Comparison of ENCODE assay signal across 1 cellular context in genomic region chr14:22897357-22897756, GRCh38.
TF ChIP-seq lines count a peak whose summit lies in the region.

No MANE protein-coding gene starts in this region.

TF ChIP-seq in K562, 482 proteins besides CTCF, POLR2A, EP300 and RAD21 (continued from another document and continues in another):
- TF ChIP-seq, protein P1, sequence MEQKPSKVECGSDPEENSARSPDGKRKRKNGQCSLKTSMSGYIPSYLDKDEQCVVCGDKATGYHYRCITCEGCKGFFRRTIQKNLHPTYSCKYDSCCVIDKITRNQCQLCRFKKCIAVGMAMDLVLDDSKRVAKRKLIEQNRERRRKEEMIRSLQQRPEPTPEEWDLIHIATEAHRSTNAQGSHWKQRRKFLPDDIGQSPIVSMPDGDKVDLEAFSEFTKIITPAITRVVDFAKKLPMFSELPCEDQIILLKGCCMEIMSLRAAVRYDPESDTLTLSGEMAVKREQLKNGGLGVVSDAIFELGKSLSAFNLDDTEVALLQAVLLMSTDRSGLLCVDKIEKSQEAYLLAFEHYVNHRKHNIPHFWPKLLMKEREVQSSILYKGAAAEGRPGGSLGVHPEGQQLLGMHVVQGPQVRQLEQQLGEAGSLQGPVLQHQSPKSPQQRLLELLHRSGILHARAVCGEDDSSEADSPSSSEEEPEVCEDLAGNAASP (IDR thresholded peaks at IDR 0.05), result no peak
- no peak for TF ChIP-seq SRSF1 (IDR thresholded peaks at IDR 0.05; ENCODE audit: low read depth, low read length)
- no peak for TF ChIP-seq PYGO2 (tag; IDR thresholded peaks at IDR 0.05)
- TF ChIP-seq ZNF408 (CRISPR knock-in tag; IDR thresholded peaks at IDR 0.05; ENCODE audit: low read depth), result no peak
- TF ChIP-seq TAF9B (IDR thresholded peaks at IDR 0.05; ENCODE audit: partially characterized antibody), result peak; percentile 51
- TF ChIP-seq ZNF143 (CRISPR knock-in tag; IDR thresholded peaks at IDR 0.05), result no peak
- no peak for TF ChIP-seq ARHGAP35 (IDR thresholded peaks at IDR 0.05; ENCODE audit: partially characterized antibody)
- 0 out of 2 replicates have a peak, but pooled peaks have one; percentile 19 for TF ChIP-seq ATF7 (IDR thresholded peaks at IDR 0.05)
- TF ChIP-seq HDAC6 (IDR thresholded peaks at IDR 0.05; ENCODE audit: low read depth, low read length), result no peak
- no peak for TF ChIP-seq ZNF79 (CRISPR knock-in tag; IDR thresholded peaks at IDR 0.05; ENCODE audit: low read depth)
- TF ChIP-seq ERF (CRISPR knock-in tag; IDR thresholded peaks at IDR 0.05), result no peak
- no peak for TF ChIP-seq ZNF77 (CRISPR knock-in tag; IDR thresholded peaks at IDR 0.05)
- no peak for TF ChIP-seq PHB (CRISPR knock-in tag; IDR thresholded peaks at IDR 0.05)
- peak; percentile 64 for TF ChIP-seq MEIS2 (IDR thresholded peaks at IDR 0.05; ENCODE audit: partially characterized antibody)
- TF ChIP-seq, protein P2, sequence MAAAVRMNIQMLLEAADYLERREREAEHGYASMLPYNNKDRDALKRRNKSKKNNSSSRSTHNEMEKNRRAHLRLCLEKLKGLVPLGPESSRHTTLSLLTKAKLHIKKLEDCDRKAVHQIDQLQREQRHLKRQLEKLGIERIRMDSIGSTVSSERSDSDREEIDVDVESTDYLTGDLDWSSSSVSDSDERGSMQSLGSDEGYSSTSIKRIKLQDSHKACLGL (CRISPR knock-in tag; IDR thresholded peaks at IDR 0.05; ENCODE audit: borderline replicate concordance, poor library complexity, severe bottlenecking), result no peak
- no peak for TF ChIP-seq ZNF695 (CRISPR knock-in tag; IDR thresholded peaks at IDR 0.05)
- TF ChIP-seq SMARCC2 (IDR thresholded peaks at IDR 0.05; ENCODE audit: low read depth), result peak; percentile 57; the same call in 1 of the 2 replicates
- TF ChIP-seq ZNF586 (CRISPR knock-in tag; conservative IDR thresholded peaks at IDR 0.05), result no peak
- TF ChIP-seq SRSF7 (optimal IDR thresholded peaks at IDR 0.05; ENCODE audit: low read depth, low read length), result no peak
- no peak for TF ChIP-seq KLF6 (CRISPR knock-in tag; IDR thresholded peaks at IDR 0.05; ENCODE audit: borderline replicate concordance)
- TF ChIP-seq FOXA3 (CRISPR knock-in tag; conservative IDR thresholded peaks at IDR 0.05 in 1 of 2, IDR thresholded peaks at IDR 0.05 in 1 of 2), result no peak
- TF ChIP-seq ZNF644 (tag; IDR thresholded peaks at IDR 0.05; ENCODE audit: low read depth), result no peak
- no peak for TF ChIP-seq CCNT2 (IDR thresholded peaks at IDR 0.05; ENCODE audit: borderline replicate concordance, extremely low read depth, insufficient read length, low read depth, low read length)
- TF ChIP-seq BRD9 (IDR thresholded peaks at IDR 0.05; ENCODE audit: low read depth, partially characterized antibody), result no peak
- TF ChIP-seq TCF3 (CRISPR knock-in tag; IDR thresholded peaks at IDR 0.05), result peak; percentile 94
- peak; percentile 3 for TF ChIP-seq TBP (optimal IDR thresholded peaks at IDR 0.05; ENCODE audit: low read depth, low read length)
- peak; percentile 87 for TF ChIP-seq BHLHE40 (IDR thresholded peaks at IDR 0.05; ENCODE audit: low read length)
- no peak for TF ChIP-seq PTBP1 (IDR thresholded peaks at IDR 0.05; ENCODE audit: low read depth, low read length)
- TF ChIP-seq PTRF (tag; IDR thresholded peaks at IDR 0.05), result no peak
- TF ChIP-seq XRCC5 (IDR thresholded peaks at IDR 0.05; ENCODE audit: low read depth, low read length), result no peak
- TF ChIP-seq PCBP2 (IDR thresholded peaks at IDR 0.05; ENCODE audit: low read depth, low read length, poor library complexity, severe bottlenecking), result no peak
- TF ChIP-seq, protein P3, sequence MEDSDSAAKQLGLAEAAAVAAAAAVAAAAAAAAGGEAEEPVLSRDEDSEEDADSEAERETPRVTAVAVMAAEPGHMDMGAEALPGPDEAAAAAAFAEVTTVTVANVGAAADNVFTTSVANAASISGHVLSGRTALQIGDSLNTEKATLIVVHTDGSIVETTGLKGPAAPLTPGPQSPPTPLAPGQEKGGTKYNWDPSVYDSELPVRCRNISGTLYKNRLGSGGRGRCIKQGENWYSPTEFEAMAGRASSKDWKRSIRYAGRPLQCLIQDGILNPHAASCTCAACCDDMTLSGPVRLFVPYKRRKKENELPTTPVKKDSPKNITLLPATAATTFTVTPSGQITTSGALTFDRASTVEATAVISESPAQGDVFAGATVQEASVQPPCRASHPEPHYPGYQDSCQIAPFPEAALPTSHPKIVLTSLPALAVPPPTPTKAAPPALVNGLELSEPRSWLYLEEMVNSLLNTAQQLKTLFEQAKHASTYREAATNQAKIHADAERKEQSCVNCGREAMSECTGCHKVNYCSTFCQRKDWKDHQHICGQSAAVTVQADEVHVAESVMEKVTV (CRISPR knock-in tag; IDR thresholded peaks at IDR 0.05), result no peak
- TF ChIP-seq, protein P4, sequence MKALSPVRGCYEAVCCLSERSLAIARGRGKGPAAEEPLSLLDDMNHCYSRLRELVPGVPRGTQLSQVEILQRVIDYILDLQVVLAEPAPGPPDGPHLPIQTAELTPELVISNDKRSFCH (CRISPR knock-in tag; IDR thresholded peaks at IDR 0.05), result no peak
- TF ChIP-seq, protein P4 (tag; IDR thresholded peaks at IDR 0.05), result no peak; the same call in 1 of the 2 replicates
- TF ChIP-seq HMGXB4 (CRISPR knock-in tag; IDR thresholded peaks at IDR 0.05), result no peak
- peak; percentile 64; the same call in 1 of the 2 replicates for TF ChIP-seq HNRNPL (IDR thresholded peaks at IDR 0.05; ENCODE audit: low read depth, low read length)
- TF ChIP-seq POLR2B (IDR thresholded peaks at IDR 0.05; ENCODE audit: low read depth, partially characterized antibody), result no peak
- no peak for TF ChIP-seq SAFB2 (IDR thresholded peaks at IDR 0.05; ENCODE audit: borderline replicate concordance, low read depth, low read length, severe bottlenecking)
- TF ChIP-seq, protein P5, sequence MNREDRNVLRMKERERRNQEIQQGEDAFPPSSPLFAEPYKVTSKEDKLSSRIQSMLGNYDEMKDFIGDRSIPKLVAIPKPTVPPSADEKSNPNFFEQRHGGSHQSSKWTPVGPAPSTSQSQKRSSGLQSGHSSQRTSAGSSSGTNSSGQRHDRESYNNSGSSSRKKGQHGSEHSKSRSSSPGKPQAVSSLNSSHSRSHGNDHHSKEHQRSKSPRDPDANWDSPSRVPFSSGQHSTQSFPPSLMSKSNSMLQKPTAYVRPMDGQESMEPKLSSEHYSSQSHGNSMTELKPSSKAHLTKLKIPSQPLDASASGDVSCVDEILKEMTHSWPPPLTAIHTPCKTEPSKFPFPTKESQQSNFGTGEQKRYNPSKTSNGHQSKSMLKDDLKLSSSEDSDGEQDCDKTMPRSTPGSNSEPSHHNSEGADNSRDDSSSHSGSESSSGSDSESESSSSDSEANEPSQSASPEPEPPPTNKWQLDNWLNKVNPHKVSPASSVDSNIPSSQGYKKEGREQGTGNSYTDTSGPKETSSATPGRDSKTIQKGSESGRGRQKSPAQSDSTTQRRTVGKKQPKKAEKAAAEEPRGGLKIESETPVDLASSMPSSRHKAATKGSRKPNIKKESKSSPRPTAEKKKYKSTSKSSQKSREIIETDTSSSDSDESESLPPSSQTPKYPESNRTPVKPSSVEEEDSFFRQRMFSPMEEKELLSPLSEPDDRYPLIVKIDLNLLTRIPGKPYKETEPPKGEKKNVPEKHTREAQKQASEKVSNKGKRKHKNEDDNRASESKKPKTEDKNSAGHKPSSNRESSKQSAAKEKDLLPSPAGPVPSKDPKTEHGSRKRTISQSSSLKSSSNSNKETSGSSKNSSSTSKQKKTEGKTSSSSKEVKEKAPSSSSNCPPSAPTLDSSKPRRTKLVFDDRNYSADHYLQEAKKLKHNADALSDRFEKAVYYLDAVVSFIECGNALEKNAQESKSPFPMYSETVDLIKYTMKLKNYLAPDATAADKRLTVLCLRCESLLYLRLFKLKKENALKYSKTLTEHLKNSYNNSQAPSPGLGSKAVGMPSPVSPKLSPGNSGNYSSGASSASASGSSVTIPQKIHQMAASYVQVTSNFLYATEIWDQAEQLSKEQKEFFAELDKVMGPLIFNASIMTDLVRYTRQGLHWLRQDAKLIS (CRISPR knock-in tag; IDR thresholded peaks at IDR 0.05), result no peak
- TF ChIP-seq ATF2 (CRISPR knock-in tag; IDR thresholded peaks at IDR 0.05), result no peak
- TF ChIP-seq ZNF583 (CRISPR knock-in tag; IDR thresholded peaks at IDR 0.05), result no peak
- TF ChIP-seq ZBED1 (IDR thresholded peaks at IDR 0.05), result no peak
- no peak for TF ChIP-seq HNRNPLL (IDR thresholded peaks at IDR 0.05; ENCODE audit: low read depth, low read length, poor library complexity, severe bottlenecking)
- no peak for TF ChIP-seq TFAM (CRISPR knock-in tag; conservative IDR thresholded peaks at IDR 0.05)
- TF ChIP-seq ZNF3 (CRISPR knock-in tag; IDR thresholded peaks at IDR 0.05), result no peak
- no peak for TF ChIP-seq ZNF282 (CRISPR knock-in tag; IDR thresholded peaks at IDR 0.05)
- TF ChIP-seq TRIM24 (IDR thresholded peaks at IDR 0.05), result peak; percentile 93 to 95
- TF ChIP-seq, protein P6, sequence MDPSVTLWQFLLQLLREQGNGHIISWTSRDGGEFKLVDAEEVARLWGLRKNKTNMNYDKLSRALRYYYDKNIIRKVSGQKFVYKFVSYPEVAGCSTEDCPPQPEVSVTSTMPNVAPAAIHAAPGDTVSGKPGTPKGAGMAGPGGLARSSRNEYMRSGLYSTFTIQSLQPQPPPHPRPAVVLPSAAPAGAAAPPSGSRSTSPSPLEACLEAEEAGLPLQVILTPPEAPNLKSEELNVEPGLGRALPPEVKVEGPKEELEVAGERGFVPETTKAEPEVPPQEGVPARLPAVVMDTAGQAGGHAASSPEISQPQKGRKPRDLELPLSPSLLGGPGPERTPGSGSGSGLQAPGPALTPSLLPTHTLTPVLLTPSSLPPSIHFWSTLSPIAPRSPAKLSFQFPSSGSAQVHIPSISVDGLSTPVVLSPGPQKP (CRISPR knock-in tag; IDR thresholded peaks at IDR 0.05), result no peak
- TF ChIP-seq NCOA1 (IDR thresholded peaks at IDR 0.05; ENCODE audit: low read depth), result peak; percentile 64; the same call in 1 of the 2 replicates
- no peak for TF ChIP-seq CREBBP (IDR thresholded peaks at IDR 0.05; ENCODE audit: low read depth, low read length)
- TF ChIP-seq, protein P7, sequence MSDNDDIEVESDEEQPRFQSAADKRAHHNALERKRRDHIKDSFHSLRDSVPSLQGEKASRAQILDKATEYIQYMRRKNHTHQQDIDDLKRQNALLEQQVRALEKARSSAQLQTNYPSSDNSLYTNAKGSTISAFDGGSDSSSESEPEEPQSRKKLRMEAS (CRISPR knock-in tag; IDR thresholded peaks at IDR 0.05), result peak; percentile 84
- peak; percentile 40; the same call in 1 of the 2 replicates for TF ChIP-seq MYC (IDR thresholded peaks at IDR 0.05; ENCODE audit: low read depth, low read length)
- TF ChIP-seq MYC (CRISPR knock-in tag; IDR thresholded peaks at IDR 0.05; ENCODE audit: borderline replicate concordance, low read depth), result no peak
- no peak for TF ChIP-seq RBFOX2 (IDR thresholded peaks at IDR 0.05; ENCODE audit: low read depth, low read length)
- no peak for TF ChIP-seq ATF1 (CRISPR knock-in tag; IDR thresholded peaks at IDR 0.05)
- no peak for TF ChIP-seq ATF1 (tag; IDR thresholded peaks at IDR 0.05)
- peak in 1 of 2 experiments; percentile 40 for TF ChIP-seq NCOA2 (IDR thresholded peaks at IDR 0.05; ENCODE audit: partially characterized antibody in 2 of 2)
- TF ChIP-seq BRF1 (IDR thresholded peaks at IDR 0.05; ENCODE audit: borderline replicate concordance, extremely low read depth, insufficient read length), result no peak
- TF ChIP-seq ZNF24 (IDR thresholded peaks at IDR 0.05), result no peak
- no peak for TF ChIP-seq BRD4 (IDR thresholded peaks at IDR 0.05)
- no peak for TF ChIP-seq PRMT5 (CRISPR knock-in tag; IDR thresholded peaks at IDR 0.05)
- no peak for TF ChIP-seq NR1H2 (CRISPR knock-in tag; IDR thresholded peaks at IDR 0.05)
- no peak for TF ChIP-seq MCM2 (IDR thresholded peaks at IDR 0.05; ENCODE audit: low read depth)
- no peak for TF ChIP-seq PHF21A (IDR thresholded peaks at IDR 0.05; ENCODE audit: borderline replicate concordance, low read depth)
- no peak for TF ChIP-seq USF2 (CRISPR knock-in tag; IDR thresholded peaks at IDR 0.05)
- no peak for TF ChIP-seq PURB (CRISPR knock-in tag; IDR thresholded peaks at IDR 0.05; ENCODE audit: low read depth)
- no peak for TF ChIP-seq CBX1 (IDR thresholded peaks at IDR 0.05; ENCODE audit: low read depth)
- peak; percentile 45; the same call in 1 of the 2 replicates for TF ChIP-seq JUND (IDR thresholded peaks at IDR 0.05; ENCODE audit: borderline replicate concordance, low read depth, low read length)
- peak; percentile 52; the same call in 1 of the 3 replicates for TF ChIP-seq JUND (tag; IDR thresholded peaks at IDR 0.05; ENCODE audit: borderline replicate concordance, low read depth, low read length)
- peak; percentile 78; the same call in 1 of the 2 replicates for TF ChIP-seq FOXM1 (IDR thresholded peaks at IDR 0.05; ENCODE audit: low read depth)
- no peak for TF ChIP-seq FOXM1 (CRISPR knock-in tag; IDR thresholded peaks at IDR 0.05; ENCODE audit: low read depth)
